ENCODE assay signal across 16 cellular contexts in the genomic region with DNA sequence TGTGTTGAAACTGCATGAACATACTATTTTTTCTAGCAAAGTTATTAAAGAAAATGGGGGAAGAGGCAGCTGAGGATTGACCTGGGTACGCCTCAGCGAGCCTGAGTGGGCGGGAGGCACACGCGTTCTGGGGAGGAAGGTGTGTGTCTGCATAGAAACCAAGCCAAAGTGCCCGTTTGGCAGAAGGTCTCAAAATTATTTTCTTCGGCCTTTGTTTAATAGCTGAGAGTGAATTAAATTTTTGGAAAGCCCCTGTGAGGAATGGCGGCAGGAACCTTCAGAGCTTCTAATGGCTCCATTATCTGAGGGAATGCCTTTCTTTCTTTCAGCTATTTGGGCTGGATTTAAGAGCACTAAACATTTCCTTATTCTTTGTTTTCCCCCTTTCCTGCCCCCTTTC. TPM values are rescaled to one million over a fixed set of nuclear protein-coding genes. Genes with fewer than 3 reads are reported as not detected.
A peak's percentile ranks its signal among the peaks of the same experiment; 100 is the strongest.
DNase-seq lines count a peak whose midpoint lies in the region; ATAC-seq lines count a peak whose summit lies in the region.
"Had no signal": no experiment of that assay in that cellular context is flagged by ENCODE, and none has a peak within 500 bp of the region (broad histone marks: within the 10 kb centered on the region; RNA-seq: fewer than 3 reads in every experiment).

No MANE protein-coding gene starts in this region.

- H3K4me3 ChIP-seq in neuron (ENCODE audit: low read length): peak overlapping the region; percentile 85
- H3K4me3 ChIP-seq: GM23248, left lung had no signal

- no peaks in the 10 kb centered on the region for H3K9me3 ChIP-seq in neuron (ENCODE audit: low read length)
- H3K9me3 ChIP-seq: Caco-2, left lung had no signal

- no peak overlapping the region for H2AFZ ChIP-seq in neuron (ENCODE audit: low read depth, low read length)
- H2AFZ ChIP-seq: GM23248 had no signal

- ATAC-seq in GM18861 (IDR thresholded peaks at IDR 0.05; ENCODE audit: unreplicated experiment): no peak
- ATAC-seq: heart left ventricle; left lung; naive thymus-derived CD4-positive, alpha-beta T cell had no signal

- H3K27me3 ChIP-seq in neuron (ENCODE audit: insufficient read depth, low read length): no peaks in the 10 kb centered on the region

- H3K36me3 ChIP-seq in neuron (ENCODE audit: insufficient read depth, low read length): peaks cover 51% of the 10 kb centered on the region
- H3K36me3 ChIP-seq: heart left ventricle, left lung had no signal

- peaks cover 27% of the 10 kb centered on the region for H3K4me1 ChIP-seq in neuron (ENCODE audit: insufficient read depth, low read length)

- DNase-seq in NCI-H2081 (lab: John Stamatoyannopoulos, UW): peak; percentile 65 to 66
- DNase-seq in NCI-H2081 treated with DMSO at 0.1 percent for 48 hours (lab: John Stamatoyannopoulos, UW): no peak
- peak; percentile 36 for DNase-seq in NCI-H1092 (lab: John Stamatoyannopoulos, UW)
- DNase-seq in cerebellum (ENCODE audit: low spot score): peak; percentile 69
- no peak for DNase-seq in OCI-M1 (lab: John Stamatoyannopoulos, UW)
- DNase-seq in NOMO-1 treated with DMSO at 0.1 percent for 48 hours (lab: John Stamatoyannopoulos, UW; ENCODE audit: unreplicated experiment): no peak
- DNase-seq: activated naive CD8-positive, alpha-beta T cell treated with anti-CD3 and anti-CD28 coated beads, Interleukin-2, amount 10 ng/mL, durations not matched to agents 7 days and 5 days; Caco-2; GM23248; heart left ventricle; left lung; naive thymus-derived CD4-positive, alpha-beta T cell; NCI-H2171; stimulated activated naive CD4-positive, alpha-beta T cell treated with Interleukin-2 at 50 U/mL for 16 hours had no signal

RNA-seq across cellular contexts. Expression of a gene that starts 5.2 kb away (rescaled TPM):
- total RNA-seq in cerebellum: 79.8 TPM
- total RNA-seq: activated naive CD8-positive, alpha-beta T cell treated with anti-CD3 and anti-CD28 coated beads, Interleukin-2, amount 10 ng/mL, durations not matched to agents 7 days and 5 days; GM23248; heart left ventricle; left lung had no signal

RNA-seq across cellular contexts. Expression of a gene that starts 15.2 kb away (rescaled TPM):
- 33.5 TPM for total RNA-seq in cerebellum
- total RNA-seq: activated naive CD8-positive, alpha-beta T cell treated with anti-CD3 and anti-CD28 coated beads, Interleukin-2, amount 10 ng/mL, durations not matched to agents 7 days and 5 days; GM23248; heart left ventricle; left lung; naive thymus-derived CD4-positive, alpha-beta T cell had no signal

Comparison
In these comparisons a context has a peak if more than half of its experiments do, and no peak if none do; other contexts are left out.
1. DNase-seq: peak in NCI-H2081 (2 of 2), NCI-H1092 (single experiment) and cerebellum (single experiment); none in NCI-H2081 treated with DMSO at 0.1 percent for 48 hours (single experiment), OCI-M1 (single experiment) and NOMO-1 treated with DMSO at 0.1 percent for 48 hours (single experiment).